ENCODE assay signal across 13 cellular contexts in the genomic region with DNA sequence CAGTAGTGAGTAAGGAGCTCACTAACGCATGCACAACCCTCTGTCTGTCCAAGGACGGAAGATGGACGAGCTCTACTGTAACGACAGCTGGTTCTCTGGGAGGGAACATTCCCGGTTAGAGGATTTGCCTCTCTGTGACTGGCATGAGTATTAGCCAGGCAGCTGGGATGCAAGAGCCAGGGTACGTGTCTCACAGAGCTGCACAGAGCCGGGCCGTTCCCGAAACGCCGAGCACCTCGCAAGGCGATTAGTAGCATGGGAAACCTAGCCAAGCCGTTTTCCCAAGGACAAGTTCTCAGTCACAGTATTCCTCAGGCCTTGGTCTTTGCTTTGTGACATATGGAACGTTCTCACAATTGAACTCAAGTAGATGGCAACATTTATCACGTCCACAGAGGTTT.
DNase-seq lines count a peak whose midpoint lies in the region; ATAC-seq and TF ChIP-seq lines count a peak whose summit lies in the region.
"Had no signal": no experiment of that assay in that cellular context is flagged by ENCODE, and none has a peak within 500 bp of the region (broad histone marks: within the 10 kb centered on the region; RNA-seq: fewer than 3 reads in every experiment).

No MANE protein-coding gene starts in this region.

- H3K27ac ChIP-seq in RWPE2 (ENCODE audit: poor library complexity, severe bottlenecking) (peak overlapping the region; percentile 99), gastroesophageal sphincter (peak overlapping the region; percentile 58 to 93 (median 84))
- H3K27ac ChIP-seq: thyroid gland had no signal

- H3K4me3 ChIP-seq in RWPE2 (ENCODE audit: severe bottlenecking) (no peak overlapping the region), gastroesophageal sphincter (peak overlapping the region; percentile 4 to 25), retinal pigment epithelial cell (ENCODE audit: low read length) (peak overlapping the region; percentile 1)
- H3K4me3 ChIP-seq: thyroid gland had no signal

- H3K4me1 ChIP-seq in RWPE2 (ENCODE audit: insufficient read depth, poor library complexity, severe bottlenecking) (peaks cover 47% of the 10 kb centered on the region), gastroesophageal sphincter (peaks cover 3 to 57% (median 7%) of the 10 kb centered on the region in 3 donors)
- H3K4me1 ChIP-seq: thyroid gland had no signal

- TF ChIP-seq EP300 in gastroesophageal sphincter (IDR thresholded peaks at IDR 0.05), result no peak

- no peaks in the 10 kb centered on the region for H3K27me3 ChIP-seq in RWPE2 (ENCODE audit: insufficient read depth, poor library complexity, severe bottlenecking)
- no peaks in the 10 kb centered on the region for H3K27me3 ChIP-seq in gastroesophageal sphincter
- H3K27me3 ChIP-seq: thyroid gland had no signal

- WGBS in gastroesophageal sphincter (ENCODE audit: low coverage in 1 of 2), 2 donors, result 34 to 40% methylated on average over 1 to 2 of the region's 16 CpGs

- no peaks in the 10 kb centered on the region for H3K9me3 ChIP-seq in RWPE2 (ENCODE audit: severe bottlenecking)
- H3K9me3 ChIP-seq in gastroesophageal sphincter, result no peaks in the 10 kb centered on the region
- H3K9me3 ChIP-seq: thyroid gland had no signal

- DNase-seq in EL (peak; percentile 83), RWPE2 (ENCODE audit: low spot score) (no peak), retinal pigment epithelial cell (ENCODE audit: low read depth) (peak; percentile 97), DMS79 (lab: John Stamatoyannopoulos, UW) (no peak), 8988T (no peak)
- DNase-seq: activated CD4-positive, alpha-beta T cell treated with anti-CD3 and anti-CD28 coated beads for 1 hour; activated naive CD8-positive, alpha-beta T cell treated with anti-CD3 and anti-CD28 coated beads for 36 hours; NCI-H1092 treated with DMSO at 0.1 percent for 48 hours; stimulated activated CD4-positive, alpha-beta T cell treated with anti-CD3 and anti-CD28 coated beads, Interleukin-4, amount 100 ng/mL, for 4 hours; thyroid gland had no signal

- TF ChIP-seq CTCF in RWPE2 (IDR thresholded peaks at IDR 0.05; ENCODE audit: poor library complexity, severe bottlenecking) (no peak), gastroesophageal sphincter (IDR thresholded peaks at IDR 0.05) (no peak), retinal pigment epithelial cell (conservative IDR thresholded peaks at IDR 0.05; ENCODE audit: low read depth, low read length) (no peak)

- peaks cover 35% of the 10 kb centered on the region for H3K36me3 ChIP-seq in RWPE2 (ENCODE audit: low read depth)
- H3K36me3 ChIP-seq in gastroesophageal sphincter, result no peaks in the 10 kb centered on the region
- H3K36me3 ChIP-seq: thyroid gland had no signal

- no peak for TF ChIP-seq POLR2A in gastroesophageal sphincter (IDR thresholded peaks at IDR 0.05)

- ATAC-seq in RWPE2 (ENCODE audit: low read depth), result no peak
- ATAC-seq in gastroesophageal sphincter, result peak; percentile 53
- ATAC-seq in HG02938 (IDR thresholded peaks at IDR 0.05; ENCODE audit: unreplicated experiment), result no peak
- ATAC-seq in GM18909 (IDR thresholded peaks at IDR 0.05; ENCODE audit: poor library complexity, unreplicated experiment), result no peak

Comparison
In these comparisons a context has a peak if more than half of its experiments do, and no peak if none do; other contexts are left out.
1. DNase-seq: peak in EL (single experiment) and retinal pigment epithelial cell (single experiment); none in RWPE2 (single experiment), DMS79 (single experiment) and 8988T (single experiment).